Comparison of ENCODE assay signal across 8 cellular contexts in the genomic region with DNA sequence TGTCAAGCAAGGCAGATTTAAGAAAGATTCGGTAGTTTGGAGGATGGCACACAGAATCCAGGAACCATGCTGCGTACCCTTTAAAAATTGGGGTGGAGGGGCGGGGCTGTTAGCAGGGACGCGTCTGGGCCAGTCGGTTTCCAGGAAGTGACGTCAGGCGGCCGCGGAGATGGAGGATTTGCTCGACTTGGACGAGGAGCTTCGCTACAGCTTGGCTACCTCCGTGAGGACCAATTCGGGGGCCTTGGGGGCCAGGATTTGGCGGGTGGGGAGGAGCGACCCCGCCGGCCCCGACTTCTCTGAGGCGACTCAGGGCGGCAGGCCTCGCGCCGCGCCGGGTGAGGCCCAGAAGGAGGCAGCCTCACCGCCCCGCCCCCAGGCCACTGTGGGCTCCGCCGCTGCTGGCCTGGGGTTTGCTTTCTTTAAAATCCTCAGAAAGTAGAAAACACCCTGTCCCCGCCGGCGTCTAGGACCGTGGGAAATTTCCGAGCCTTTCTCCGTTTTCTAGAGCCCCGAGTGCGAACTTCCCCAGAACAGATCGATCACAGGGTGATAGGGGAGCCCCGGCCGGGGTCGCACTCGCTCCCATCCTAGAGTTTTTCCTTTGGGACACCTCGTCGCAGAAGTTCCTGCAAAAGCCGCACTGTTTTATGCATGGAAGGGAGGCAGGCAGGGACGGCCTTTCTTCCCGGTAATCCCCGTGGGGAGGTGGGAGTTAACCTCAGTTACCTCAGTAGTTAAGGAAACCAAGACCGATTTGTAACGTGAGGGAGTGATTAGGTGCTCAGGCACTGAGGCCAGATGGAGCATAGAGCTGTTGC. TPM values are rescaled to one million over a fixed set of nuclear protein-coding genes. Genes with fewer than 3 reads are reported as not detected.
DNase-seq lines count a peak whose midpoint lies in the region; ATAC-seq, FAIRE-seq and TF ChIP-seq lines count a peak whose summit lies in the region.

Gene IFT43, plus strand, starts transcription at position 146 of the 821 bp plus-strand sequence. Its CDS starts 24 bp downstream, at position 170.

- 0 out of 5 replicates have a peak, but pooled peaks cover 0 to 4% of the 10 kb centered on the region in 2 experiments for H3K27me3 ChIP-seq in HepG2 (ENCODE audit: control insufficient read depth in 1 of 2, insufficient read depth in 2 of 2, low read length in 2 of 2)

- H3K9me3 Mint-ChIP-seq in dendritic cell treated with granulocyte-macrophage colony-stimulating factor and Interleukin-4, amounts not matched to agents 40 ng/mL and 50 ng/mL, for 4 days, result no peaks in the 10 kb centered on the region

- no peak for FAIRE-seq in HepG2 (lab: Jason Lieb, UNC)

- intact Hi-C loops in dendritic cell treated with granulocyte-macrophage colony-stimulating factor and Interleukin-4, amounts not matched to agents 40 ng/mL and 50 ng/mL, for 4 days (cut with micrococcal nuclease), result loop anchor here (10.0 kb wide), 1 partner anchor 169 kb away; the partner anchor contains the start of gene GPATCH2L
- intact Hi-C loops in HepG2 (cut with micrococcal nuclease; ENCODE audit: unreplicated experiment), result loop anchor here (10.0 kb wide), 1 partner anchor 161 kb away; no protein-coding TSS in a partner anchor

- peak within 1 kb of the TSS; percentile 82 for H3K27ac Mint-ChIP-seq in dendritic cell treated with granulocyte-macrophage colony-stimulating factor and Interleukin-4, amounts not matched to agents 40 ng/mL and 50 ng/mL, for 4 days

- BruUV-seq in HepG2 (replicated peaks; lab: Mats Ljungman, UMichigan), result no TSS peak

- H3K36me3 ChIP-seq in HepG2 (replicated peaks in 1 of 2; ENCODE audit: control insufficient read depth in 1 of 2, insufficient read depth in 2 of 2, low read length in 2 of 2), result no peaks in the 10 kb centered on the region

- no peak within 1 kb of the TSS; a peak in 1 of 6 replicates for H3K4me3 ChIP-seq in HepG2 (replicated peaks in 1 of 3; ENCODE audit: insufficient read depth in 1 of 3, low read depth in 2 of 3, low read length in 3 of 3)

- TF ChIP-seq CTCF in AG09319 (IDR thresholded peaks at IDR 0.05; ENCODE audit: low read depth, low read length), result no peak
- TF ChIP-seq CTCF in HepG2 (CRISPR knock-in tag; IDR thresholded peaks at IDR 0.05), result no peak

- H3K4me1 ChIP-seq in HepG2 (ENCODE audit: insufficient read depth, low read length), result peaks cover 66% of the 10 kb centered on the region

- POLR2A ChIA-PET in HepG2 (lab: Yijun Ruan, JAX), result no interaction called here

- H3K9me3 ChIP-seq in HepG2 (ENCODE audit: low read length), result no peaks in the 10 kb centered on the region

- peak within 1 kb of the TSS; percentile 88 for H3K4me3 Mint-ChIP-seq in dendritic cell treated with granulocyte-macrophage colony-stimulating factor and Interleukin-4, amounts not matched to agents 40 ng/mL and 50 ng/mL, for 4 days

- H3K27ac ChIP-seq in HepG2 (ENCODE audit: extremely low read length, insufficient read depth, low read length), result no peak within 1 kb of the TSS

- DNase-seq in AG09319 (ENCODE audit: extremely low read depth, low read depth) (peak; percentile 31), NCI-H69 (lab: John Stamatoyannopoulos, UW) (peak; percentile 87), HepG2 (ENCODE audit: low spot score) (no peak)
- peak; percentile 90 to 92 for DNase-seq in activated CD4-positive, alpha-beta T cell treated with anti-CD3 and anti-CD28 coated beads, Interleukin-2, amount 50 U/mL, for 4 hours
- peak; percentile 82 to 86 for DNase-seq in stimulated activated CD4-positive, alpha-beta T cell treated with anti-CD3 and anti-CD28 coated beads, Interleukin-2, amount 100 ng/mL, for 48 hours

- H3K79me2 ChIP-seq in HepG2 (ENCODE audit: insufficient read depth, low read length), result no peaks in the 10 kb centered on the region

- peaks cover 21% of the 10 kb centered on the region for H3K36me3 Mint-ChIP-seq in dendritic cell treated with granulocyte-macrophage colony-stimulating factor and Interleukin-4, amounts not matched to agents 40 ng/mL and 50 ng/mL, for 4 days (ENCODE audit: low read depth)

- in situ Hi-C loops in HepG2 (cut with HindIII; ENCODE audit: extremely low pct_ligation_motif_present, low pct_unique_long_range_greater_than_20kb), result no loop called here

- peak; percentile 73 for ATAC-seq in GM19035 (IDR thresholded peaks at IDR 0.05; ENCODE audit: unreplicated experiment)
- peak; percentile 74 for ATAC-seq in HG03354 (IDR thresholded peaks at IDR 0.05; ENCODE audit: poor library complexity, severe bottlenecking, unreplicated experiment)
- ATAC-seq in HepG2, result no peak

- no peak for TF ChIP-seq RAD21 in HepG2 (CRISPR knock-in tag; IDR thresholded peaks at IDR 0.05)

- TF ChIP-seq EP300 in HepG2 (IDR thresholded peaks at IDR 0.05; ENCODE audit: low read depth in 2 of 2, low read length in 2 of 2) (no peak), HepG2 (CRISPR knock-in tag; IDR thresholded peaks at IDR 0.05; ENCODE audit: borderline replicate concordance) (no peak)

- CTCF ChIA-PET in HepG2 (lab: Yijun Ruan, JAX; ENCODE audit: low intra/inter-chr PET ratio, low total read pairs), result no interaction called here

- peaks cover 20% of the 10 kb centered on the region for H3K4me1 Mint-ChIP-seq in dendritic cell treated with granulocyte-macrophage colony-stimulating factor and Interleukin-4, amounts not matched to agents 40 ng/mL and 50 ng/mL, for 4 days (ENCODE audit: low read depth)

- TF ChIP-seq POLR2A in HepG2 (IDR thresholded peaks at IDR 0.05; ENCODE audit: insufficient read depth in 1 of 2, low read depth in 2 of 2, low read length in 2 of 2), result no peak

- H3K4me2 ChIP-seq in HepG2 (ENCODE audit: low read depth, low read length), result peak within 1 kb of the TSS; percentile 0; the same call in 1 of the 2 replicates

- H3K27me3 Mint-ChIP-seq in dendritic cell treated with granulocyte-macrophage colony-stimulating factor and Interleukin-4, amounts not matched to agents 40 ng/mL and 50 ng/mL, for 4 days, result peaks cover 23% of the 10 kb centered on the region

- no peak within 1 kb of the TSS for H2AFZ ChIP-seq in HepG2 (ENCODE audit: low read length)

- no peak within 1 kb of the TSS for H3K9ac ChIP-seq in HepG2 (ENCODE audit: insufficient read depth, low read depth, low read length)

- no peaks in the 10 kb centered on the region for H4K20me1 ChIP-seq in HepG2 (ENCODE audit: insufficient read depth, low read length)

- 82% methylated on average over 47 of the region's 52 CpGs for WGBS in HepG2 (ENCODE audit: low lambda C conversion rate)

TF ChIP-seq in HepG2, 621 proteins besides CTCF, POLR2A, EP300 and RAD21:
- no peak for TF ChIP-seq ISX (CRISPR knock-in tag; conservative IDR thresholded peaks at IDR 0.05)
- no peak for TF ChIP-seq ZFP37 (CRISPR knock-in tag; IDR thresholded peaks at IDR 0.05; ENCODE audit: borderline replicate concordance)
- TF ChIP-seq ETV6 (CRISPR knock-in tag; conservative IDR thresholded peaks at IDR 0.05), result no peak
- TF ChIP-seq JUN (CRISPR knock-in tag; IDR thresholded peaks at IDR 0.05), result no peak
- no peak for TF ChIP-seq TP53 (CRISPR knock-in tag; conservative IDR thresholded peaks at IDR 0.05)

RNA-seq across cellular contexts. Expression of gene IFT43, which starts in this region (rescaled TPM):
- total RNA-seq in HepG2 (2016; rRNA removed; fragmentation: Illumina TruSeq; extraction: Trizol), result 0.15 TPM in 1 of 2 replicates, not detected in the other
- total RNA-seq in HepG2 (2016; cell fraction: cytosol; rRNA removed; fragmentation: Illumina TruSeq; extraction: Trizol; ENCODE audit: low read depth), result 1.3 TPM in 1 of 2 replicates, not detected in the other
- 0.28 and 0.31 TPM in 2 replicates for total RNA-seq in HepG2 (2016; cell fraction: insoluble cytoplasmic fraction; rRNA removed; fragmentation: Illumina TruSeq; extraction: Trizol)
- not detected in 2 replicates for total RNA-seq in HepG2 (2016; cell fraction: membrane; rRNA removed; fragmentation: Illumina TruSeq; extraction: Trizol)
- total RNA-seq in HepG2 (2016; cell fraction: nucleus; rRNA removed; fragmentation: Illumina TruSeq; extraction: Trizol), result 0.81 TPM in 1 of 2 replicates, not detected in the other
- polyA plus RNA-seq in HepG2 (2011; rRNA removed), result 0.55 and 0.78 TPM in 2 replicates
- polyA plus RNA-seq in HepG2 (2011; cell fraction: cytosol; rRNA removed), result 0.10 and 0.36 TPM in 2 replicates
- polyA plus RNA-seq in HepG2 (2011; cell fraction: nucleus; rRNA removed), result 1.7 and 1.8 TPM in 2 replicates
- 0.38 and 1.8 TPM in 2 replicates for polyA plus RNA-seq in HepG2 (2012)
- polyA plus RNA-seq in HepG2 (2016; cell fraction: cytosol; fragmentation: Illumina TruSeq; extraction: Trizol; ENCODE audit: low read depth), result 0.18 TPM in 1 of 2 replicates, not detected in the other
- not detected in 2 replicates for polyA plus RNA-seq in HepG2 (2016; cell fraction: insoluble cytoplasmic fraction; fragmentation: Illumina TruSeq; extraction: Trizol; ENCODE audit: low read depth)
- polyA plus RNA-seq in HepG2 (2016; cell fraction: membrane; fragmentation: Illumina TruSeq; extraction: Trizol; ENCODE audit: low read depth), result 0.26 TPM in 1 of 2 replicates, not detected in the other
- 0.85 and 1.1 TPM in 2 replicates for polyA plus RNA-seq in HepG2 (2016; cell fraction: nucleus; fragmentation: Illumina TruSeq; extraction: Trizol; ENCODE audit: insufficient read depth, low read depth)
- 0.32 and 11.4 TPM in 2 replicates for polyA minus RNA-seq in HepG2 (2011; rRNA and poly(A)+ RNA removed; ENCODE audit: low replicate concordance)
- 1.6 TPM in 1 of 2 replicates, not detected in the other for polyA minus RNA-seq in HepG2 (2011; cell fraction: cytosol; rRNA and poly(A)+ RNA removed)
- 1.1 and 1.5 TPM in 2 replicates for polyA minus RNA-seq in HepG2 (2011; cell fraction: nucleus; rRNA and poly(A)+ RNA removed)
